In the genomic region with DNA sequence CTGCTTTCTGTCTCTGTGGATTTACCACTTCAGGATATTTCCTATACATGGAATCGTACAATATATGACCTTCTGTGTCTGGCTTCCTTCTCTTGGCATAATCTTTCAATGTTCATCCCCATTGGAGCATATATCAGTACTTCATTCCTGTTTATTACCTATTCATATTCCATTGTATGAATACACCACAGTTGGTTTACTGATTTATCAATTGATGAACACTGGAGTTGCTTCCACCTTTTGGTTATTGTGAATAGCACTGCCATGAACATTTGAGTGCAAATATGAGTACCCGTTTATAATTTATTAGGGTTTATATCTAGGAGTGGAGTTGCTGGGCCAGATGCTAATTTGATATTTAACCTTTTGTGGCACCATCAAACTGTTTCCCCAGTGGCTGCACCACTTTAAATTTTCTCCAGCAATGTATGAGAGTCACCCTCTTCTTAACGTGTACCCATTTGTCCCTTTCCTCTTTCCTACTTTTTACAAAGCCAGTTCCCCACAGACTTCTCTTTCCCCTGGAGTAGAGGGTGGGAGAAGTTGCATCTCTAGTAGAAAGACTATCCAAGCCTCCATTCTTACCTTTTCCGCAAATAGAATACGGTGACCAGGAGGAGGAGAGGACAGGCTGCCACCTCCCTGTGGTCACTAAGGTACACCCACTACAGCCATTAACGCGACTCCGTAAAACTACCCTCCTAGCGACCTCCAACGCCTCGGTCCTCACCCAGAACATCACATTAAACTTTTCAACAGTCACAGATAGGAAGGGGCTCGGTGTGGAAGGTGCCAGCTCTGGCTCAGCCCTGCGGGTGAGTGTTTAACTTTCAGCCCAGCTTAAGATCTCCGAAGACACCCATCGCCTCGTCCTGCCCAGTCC, we compare ENCODE assay signal across 8 cellular contexts. TPM values are rescaled to one million over a fixed set of nuclear protein-coding genes. Genes with fewer than 3 reads are reported as not detected.
A peak's percentile ranks its signal among the peaks of the same experiment; 100 is the strongest.
DNase-seq lines count a peak whose midpoint lies in the region; ATAC-seq, FAIRE-seq and TF ChIP-seq lines count a peak whose summit lies in the region.
"Had no signal": no experiment of that assay in that cellular context is flagged by ENCODE, and none has a peak within 500 bp of the region (broad histone marks: within the 10 kb centered on the region; RNA-seq: fewer than 3 reads in every experiment).

No MANE protein-coding gene starts in this region.

- TF ChIP-seq CTCF in WERI-Rb-1 (IDR thresholded peaks at IDR 0.05; ENCODE audit: low read depth, low read length) = 0 out of 2 replicates have a peak, but pooled peaks have one; percentile 5
- TF ChIP-seq CTCF in thoracic aorta (IDR thresholded peaks at IDR 0.05) = no peak

- peak; percentile 49 for TF ChIP-seq POLR2A in H54 (IDR thresholded peaks at IDR 0.05; ENCODE audit: low read depth, low read length)

- H3K36me3 ChIP-seq in WERI-Rb-1 (no peaks in the 10 kb centered on the region), iPS-20b (ENCODE audit: insufficient read depth, low read depth, low read length) (no peaks in the 10 kb centered on the region), thoracic aorta (no peaks in the 10 kb centered on the region)

- no peak for FAIRE-seq in H54 (lab: Jason Lieb, UNC)

- DNase-seq in H54 (ENCODE audit: insufficient read length, low spot score) (no peak), WERI-Rb-1 (no peak), thoracic aorta (ENCODE audit: low spot score) (no peak), cortex of kidney (lab: John Stamatoyannopoulos, UW) (no peak), epidermal melanocyte (ENCODE audit: insufficient read length, low spot score) (no peak), NCI-H526 treated with DMSO at 0.1 percent for 48 hours (lab: John Stamatoyannopoulos, UW) (no peak)

- H3K9ac ChIP-seq in iPS-20b (ENCODE audit: low read depth, low read length) = peak overlapping the region; percentile 82; the same call in 1 of the 2 replicates

- peaks cover 26% of the 10 kb centered on the region for H3K4me1 ChIP-seq in iPS-20b (ENCODE audit: insufficient read depth, low read length)
- H3K4me1 ChIP-seq in thoracic aorta (ENCODE audit: control insufficient read depth in 1 of 2, low read depth in 2 of 2) = peaks cover 19 to 41% of the 10 kb centered on the region in 2 donors

- no peak for ATAC-seq in thoracic aorta (ENCODE audit: insufficient number of reproducible peaks, low FRiP score, low read depth)

- H3K4me3 ChIP-seq in WERI-Rb-1 (ENCODE audit: low read depth, low read length) (peak overlapping the region; percentile 83), iPS-20b (ENCODE audit: low read length) (peak overlapping the region; percentile 95), thoracic aorta (peak overlapping the region; percentile 90)

- no peaks in the 10 kb centered on the region for H3K27me3 ChIP-seq in WERI-Rb-1 (ENCODE audit: insufficient read depth, low read depth, severe bottlenecking)
- no peaks in the 10 kb centered on the region for H3K27me3 ChIP-seq in iPS-20b (ENCODE audit: insufficient read depth, low read length)
- H3K27me3 ChIP-seq in thoracic aorta (replicated peaks; ENCODE audit: insufficient read depth) = no peaks in the 10 kb centered on the region

- H3K27ac ChIP-seq in WERI-Rb-1 (peak overlapping the region; percentile 95), iPS-20b (ENCODE audit: low read length) (peak overlapping the region; percentile 65), thoracic aorta (peak overlapping the region; percentile 75 to 99)

- no peaks in the 10 kb centered on the region for H3K9me3 ChIP-seq in WERI-Rb-1 (ENCODE audit: severe bottlenecking)
- H3K9me3 ChIP-seq in iPS-20b (ENCODE audit: insufficient read depth, low read depth, low read length) = no peaks in the 10 kb centered on the region
- no peaks in the 10 kb centered on the region for H3K9me3 ChIP-seq in thoracic aorta

RNA-seq across cellular contexts. Expression of a gene that starts 25.6 kb away (rescaled TPM):
- total RNA-seq in thoracic aorta = 10 to 100 TPM; 12.8 to 16.7 TPM

RNA-seq across cellular contexts. Expression of a gene that starts 42.6 kb away (rescaled TPM):
- total RNA-seq in thoracic aorta = under 1 TPM in 1 of 2 donors, not detected in 1; 0.56 TPM
- total RNA-seq: neural crest cell had no signal
